8 cellular contexts compared by ENCODE assay signal in genomic region chr4:6641164-6641970, GRCh38. TPM values are rescaled to one million over a fixed set of nuclear protein-coding genes. Genes with fewer than 3 reads are reported as not detected.
DNase-seq lines count a peak whose midpoint lies in the region; ATAC-seq and TF ChIP-seq lines count a peak whose summit lies in the region.

No MANE protein-coding gene starts in this region.

- peak; percentile 37 for ATAC-seq in GM18505 (IDR thresholded peaks at IDR 0.05; ENCODE audit: unreplicated experiment)
- peak; percentile 22 for ATAC-seq in HG02678 (IDR thresholded peaks at IDR 0.05; ENCODE audit: unreplicated experiment)
- ATAC-seq in activated naive CD8-positive, alpha-beta T cell treated with anti-CD3 and anti-CD28 coated beads, Interleukin-2, amount 50 U/mL, for 24 hours, result peak; percentile 52

- POLR2A ChIA-PET in PC-9 (lab: Charles Lee; ENCODE audit: unreplicated experiment), result interaction anchor here (0.5 to 0.6 kb wide), 5 partner anchors 54 to 402 kb away, joined by 3 to 6 read pairs (median 4); partner anchors contain the start of gene TADA2B

- H3K27ac ChIP-seq in PC-9 (peak overlapping the region; percentile 80), left ventricle myocardium inferior (replicated peaks) (peak overlapping the region; percentile 96), rectal smooth muscle tissue (ENCODE audit: low read depth, low read length) (peak overlapping the region; percentile 96)

- intact Hi-C loops in PC-9 (cut with micrococcal nuclease; ENCODE audit: unreplicated experiment) (loop anchor here (5.0 to 10.0 kb wide), 3 partner anchors 67 to 94 kb away; partner anchors contain the start of genes BLOC1S4 and MAN2B2), left ventricle myocardium inferior (cut with micrococcal nuclease) (no loop called here)

- peak overlapping the region; percentile 93 for H3K4me2 ChIP-seq in PC-9

- H3K4me1 ChIP-seq in PC-9 (replicated peaks; ENCODE audit: insufficient read depth) (peaks cover 12% of the 10 kb centered on the region), left ventricle myocardium inferior (peaks cover 48% of the 10 kb centered on the region), rectal smooth muscle tissue (ENCODE audit: control insufficient read depth, insufficient read depth, low read length) (peaks cover 21% of the 10 kb centered on the region)

- no peaks in the 10 kb centered on the region for H3K27me3 Mint-ChIP-seq in activated naive CD8-positive, alpha-beta T cell treated with anti-CD3 and anti-CD28 coated beads, Interleukin-2, amount 50 U/mL, for 24 hours

- H3K36me3 ChIP-seq in PC-9 (ENCODE audit: low read depth) (peaks cover 15% of the 10 kb centered on the region), left ventricle myocardium inferior (peaks cover 19% of the 10 kb centered on the region), rectal smooth muscle tissue (ENCODE audit: control insufficient read depth, insufficient read depth, low read length) (peaks cover 13% of the 10 kb centered on the region)

- H3K79me2 ChIP-seq in PC-9 (ENCODE audit: low read depth), result peaks cover 31% of the 10 kb centered on the region

- no peaks in the 10 kb centered on the region for H3K9me3 ChIP-seq in PC-9 (ENCODE audit: insufficient read depth, low read depth)
- H3K9me3 ChIP-seq in left ventricle myocardium inferior (replicated peaks), result no peaks in the 10 kb centered on the region

- H3K27ac Mint-ChIP-seq in activated naive CD8-positive, alpha-beta T cell treated with anti-CD3 and anti-CD28 coated beads, Interleukin-2, amount 50 U/mL, for 24 hours, result peak overlapping the region; percentile 99

- peak overlapping the region; percentile 93 for H3K9ac ChIP-seq in rectal smooth muscle tissue (ENCODE audit: low read length)

- CTCF ChIA-PET in PC-9 (lab: Charles Lee), result no interaction called here

- no peaks in the 10 kb centered on the region for H3K9me2 ChIP-seq in PC-9 (ENCODE audit: insufficient read depth)

- no peak for TF ChIP-seq CTCF in PC-9 (conservative IDR thresholded peaks at IDR 0.05)
- TF ChIP-seq CTCF in left ventricle myocardium inferior (IDR thresholded peaks at IDR 0.05; ENCODE audit: borderline replicate concordance), result no peak

- H3K27me3 ChIP-seq in PC-9 (ENCODE audit: insufficient read depth, low read depth) (no peaks in the 10 kb centered on the region), left ventricle myocardium inferior (ENCODE audit: low read depth) (no peaks in the 10 kb centered on the region), rectal smooth muscle tissue (ENCODE audit: control insufficient read depth, insufficient read depth, low read length) (no peaks in the 10 kb centered on the region)

- BruUV-seq in PC-9 (replicated peaks; lab: Mats Ljungman, UMichigan), result no TSS peak

- peaks cover 21% of the 10 kb centered on the region; the same call in 1 of the 2 replicates for H3F3A ChIP-seq in PC-9 (ENCODE audit: insufficient read depth, low read depth)

- H3K9me3 Mint-ChIP-seq in activated naive CD8-positive, alpha-beta T cell treated with anti-CD3 and anti-CD28 coated beads, Interleukin-2, amount 50 U/mL, for 24 hours, result no peaks in the 10 kb centered on the region

- H3K4me1 Mint-ChIP-seq in activated naive CD8-positive, alpha-beta T cell treated with anti-CD3 and anti-CD28 coated beads, Interleukin-2, amount 50 U/mL, for 24 hours, result peaks cover 34% of the 10 kb centered on the region

- H4K20me1 ChIP-seq in PC-9 (ENCODE audit: insufficient read depth), result peaks cover 17% of the 10 kb centered on the region

- no peak for TF ChIP-seq POLR2A in GM18505 (IDR thresholded peaks at IDR 0.05; ENCODE audit: borderline replicate concordance, extremely low read depth, insufficient read depth, insufficient read length)

- H3K36me3 Mint-ChIP-seq in activated naive CD8-positive, alpha-beta T cell treated with anti-CD3 and anti-CD28 coated beads, Interleukin-2, amount 50 U/mL, for 24 hours (ENCODE audit: low read depth), result peaks cover 36% of the 10 kb centered on the region

- peak overlapping the region; percentile 96 for H3K4me3 Mint-ChIP-seq in activated naive CD8-positive, alpha-beta T cell treated with anti-CD3 and anti-CD28 coated beads, Interleukin-2, amount 50 U/mL, for 24 hours

- H3K4me3 ChIP-seq in PC-9 (peak overlapping the region; percentile 78), left ventricle myocardium inferior (peak overlapping the region; percentile 99), rectal smooth muscle tissue (ENCODE audit: low read length) (peak overlapping the region; percentile 97)

- H2AFZ ChIP-seq in PC-9, result peak overlapping the region; percentile 89

- DNase-seq in PC-9 (peak in 1 of 2 experiments; percentile 31), left ventricle myocardium inferior (peak; percentile 33), amniotic stem cell (lab: John Stamatoyannopoulos, UW) (no peak), NCI-H2196 treated with DMSO at 0.1 percent for 48 hours (lab: John Stamatoyannopoulos, UW; ENCODE audit: unreplicated experiment) (no peak)
- DNase-seq in activated naive CD8-positive, alpha-beta T cell treated with anti-CD3 and anti-CD28 coated beads, Interleukin-2, amount 50 U/mL, for 24 hours, result peak; percentile 40

RNA-seq across cellular contexts. Expression of gene MRFAP1, which starts 0.9 kb away (rescaled TPM):
- total RNA-seq in PC-9 (2021) (278 and 291 TPM in 2 replicates), left ventricle myocardium inferior (223 TPM)

RNA-seq across cellular contexts. Expression of gene S100P, which starts 52.3 kb away (rescaled TPM):
- 480 and 837 TPM in 2 replicates for total RNA-seq in PC-9 (2021)
- total RNA-seq in left ventricle myocardium inferior, result not detected

Comparison
In these comparisons a context has a peak if more than half of its experiments do, and no peak if none do; other contexts are left out.
1. DNase-seq: peak in activated naive CD8-positive, alpha-beta T cell treated with anti-CD3 and anti-CD28 coated beads, Interleukin-2, amount 50 U/mL, for 24 hours (single experiment) and left ventricle myocardium inferior (single experiment); none in amniotic stem cell (single experiment) and NCI-H2196 treated with DMSO at 0.1 percent for 48 hours (single experiment).
2. RNA of gene S100P, which starts 52.3 kb away (total RNA-seq): 480 to 837 TPM in PC-9; not detected in left ventricle myocardium inferior (single experiment); every median in the first group is over 100 times any median in the second.
3. Peak in every context shown above with its lines, with median percentiles within 50 percentile points of each other: ATAC-seq, H3K27ac ChIP-seq and H3K4me3 ChIP-seq.